1 cellular context compared by ENCODE assay signal in the genomic region with DNA sequence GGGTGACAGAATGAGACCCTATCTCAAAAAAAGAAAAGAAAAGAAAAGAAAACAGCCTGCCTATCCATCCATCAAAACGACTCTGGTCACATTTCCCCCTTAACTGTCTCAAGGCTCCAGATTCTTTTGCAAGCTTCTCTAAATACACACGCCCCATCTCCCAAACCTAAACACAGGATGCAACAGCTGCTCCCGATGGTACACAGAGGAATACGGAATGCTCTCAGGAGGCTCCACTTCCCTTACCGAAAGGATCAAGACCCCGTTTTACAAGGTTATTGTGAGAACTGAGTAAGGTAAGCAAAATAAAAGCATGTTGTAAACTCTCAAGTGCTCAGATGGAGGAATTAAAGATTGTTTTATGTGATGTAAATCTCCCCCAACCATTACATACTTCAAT.
TF ChIP-seq lines count a peak whose summit lies in the region.

No MANE protein-coding gene starts in this region.

TF ChIP-seq in IMR-90, 13 proteins besides CTCF, POLR2A, EP300 and RAD21:
- TF ChIP-seq, protein P1, sequence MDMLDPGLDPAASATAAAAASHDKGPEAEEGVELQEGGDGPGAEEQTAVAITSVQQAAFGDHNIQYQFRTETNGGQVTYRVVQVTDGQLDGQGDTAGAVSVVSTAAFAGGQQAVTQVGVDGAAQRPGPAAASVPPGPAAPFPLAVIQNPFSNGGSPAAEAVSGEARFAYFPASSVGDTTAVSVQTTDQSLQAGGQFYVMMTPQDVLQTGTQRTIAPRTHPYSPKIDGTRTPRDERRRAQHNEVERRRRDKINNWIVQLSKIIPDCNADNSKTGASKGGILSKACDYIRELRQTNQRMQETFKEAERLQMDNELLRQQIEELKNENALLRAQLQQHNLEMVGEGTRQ (IDR thresholded peaks at IDR 0.05; ENCODE audit: low read depth, low read length) = no peak
- TF ChIP-seq RFX5 (IDR thresholded peaks at IDR 0.05; ENCODE audit: low read depth, low read length) = no peak
- TF ChIP-seq RCOR1 (IDR thresholded peaks at IDR 0.05; ENCODE audit: insufficient replicate concordance, low read length) = no peak
- no peak for TF ChIP-seq CEBPB (IDR thresholded peaks at IDR 0.05; ENCODE audit: low read depth, low read length)
- no peak for TF ChIP-seq BHLHE40 (IDR thresholded peaks at IDR 0.05; ENCODE audit: low read depth, low read length)
- TF ChIP-seq CHD1 (IDR thresholded peaks at IDR 0.05; ENCODE audit: low read depth, low read length) = no peak
- no peak for TF ChIP-seq FOS (IDR thresholded peaks at IDR 0.05; ENCODE audit: low read depth, low read length)
- no peak for TF ChIP-seq SMC3 (IDR thresholded peaks at IDR 0.05; ENCODE audit: low read depth, low read length)
- TF ChIP-seq, protein P2, sequence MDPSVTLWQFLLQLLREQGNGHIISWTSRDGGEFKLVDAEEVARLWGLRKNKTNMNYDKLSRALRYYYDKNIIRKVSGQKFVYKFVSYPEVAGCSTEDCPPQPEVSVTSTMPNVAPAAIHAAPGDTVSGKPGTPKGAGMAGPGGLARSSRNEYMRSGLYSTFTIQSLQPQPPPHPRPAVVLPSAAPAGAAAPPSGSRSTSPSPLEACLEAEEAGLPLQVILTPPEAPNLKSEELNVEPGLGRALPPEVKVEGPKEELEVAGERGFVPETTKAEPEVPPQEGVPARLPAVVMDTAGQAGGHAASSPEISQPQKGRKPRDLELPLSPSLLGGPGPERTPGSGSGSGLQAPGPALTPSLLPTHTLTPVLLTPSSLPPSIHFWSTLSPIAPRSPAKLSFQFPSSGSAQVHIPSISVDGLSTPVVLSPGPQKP (IDR thresholded peaks at IDR 0.05; ENCODE audit: borderline replicate concordance, low read depth, low read length) = no peak
- TF ChIP-seq MAFK (IDR thresholded peaks at IDR 0.05; ENCODE audit: low read depth, low read length) = no peak
- no peak for TF ChIP-seq MXI1 (IDR thresholded peaks at IDR 0.05; ENCODE audit: borderline replicate concordance, low read depth, low read length)
- no peak for TF ChIP-seq MAZ (IDR thresholded peaks at IDR 0.05; ENCODE audit: borderline replicate concordance, low read depth, low read length)
- no peak for TF ChIP-seq NFE2L2 (IDR thresholded peaks at IDR 0.05; ENCODE audit: low read depth, low read length)
